Comparison of ENCODE assay signal across 19 cellular contexts in genomic region chr9:129601082-129601674, GRCh38. TPM values are rescaled to one million over a fixed set of nuclear protein-coding genes. Genes with fewer than 3 reads are reported as not detected.
"Had no signal": no experiment of that assay in that cellular context is flagged by ENCODE, and none has a peak within 500 bp of the region (broad histone marks: within the 10 kb centered on the region; RNA-seq: fewer than 3 reads in every experiment).

No MANE protein-coding gene starts in this region.

- H3K27ac ChIP-seq: gastrocnemius medialis, heart left ventricle, parathyroid adenoma had no signal

- H3K36me3 Mint-ChIP-seq: activated CD4-positive, alpha-beta memory T cell treated with anti-CD3 and anti-CD28 coated beads for 36 hours had no signal

- H3K4me3 Mint-ChIP-seq: activated CD4-positive, alpha-beta memory T cell treated with anti-CD3 and anti-CD28 coated beads for 36 hours; activated naive CD4-positive, alpha-beta T cell treated with anti-CD3 and anti-CD28 coated beads for 36 hours; activated T-cell treated with anti-CD3 and anti-CD28 coated beads, Interleukin-2, amount 50 U/mL, for 24 hours; naive thymus-derived CD4-positive, alpha-beta T cell had no signal

- H3K9me3 ChIP-seq: gastrocnemius medialis, heart left ventricle, spleen had no signal

- H3K36me3 ChIP-seq: gastrocnemius medialis, heart left ventricle, spleen had no signal

- ATAC-seq: esophagus mucosa; gastrocnemius medialis; heart left ventricle; left ventricle myocardium superior; naive thymus-derived CD4-positive, alpha-beta T cell had no signal

- H3K4me1 ChIP-seq: parathyroid adenoma had no signal

- H3K27ac Mint-ChIP-seq: activated CD4-positive, alpha-beta memory T cell treated with anti-CD3 and anti-CD28 coated beads for 36 hours; activated naive CD4-positive, alpha-beta T cell treated with anti-CD3 and anti-CD28 coated beads for 36 hours; activated T-cell treated with anti-CD3 and anti-CD28 coated beads, Interleukin-2, amount 50 U/mL, for 24 hours; naive thymus-derived CD4-positive, alpha-beta T cell had no signal

- H3K9ac ChIP-seq: parathyroid adenoma had no signal

- DNase-seq: activated CD4-positive, alpha-beta memory T cell treated with anti-CD3 and anti-CD28 coated beads for 36 hours; activated naive CD4-positive, alpha-beta T cell treated with anti-CD3 and anti-CD28 coated beads for 36 hours; activated T-cell treated with anti-CD3 and anti-CD28 coated beads, Interleukin-2, amount 50 U/mL, for 24 hours; aorta; effector CD8-positive, alpha-beta T cell; gastrocnemius medialis; heart left ventricle; kidney glomerular epithelial cell; left ventricle myocardium superior; naive thymus-derived CD4-positive, alpha-beta T cell; spleen; stimulated activated naive CD4-positive, alpha-beta T cell; T1000 had no signal

- FAIRE-seq: bronchial epithelial cell had no signal

- H3K79me2 ChIP-seq: parathyroid adenoma had no signal

- H3K9me3 Mint-ChIP-seq: activated CD4-positive, alpha-beta memory T cell treated with anti-CD3 and anti-CD28 coated beads for 36 hours; activated naive CD4-positive, alpha-beta T cell treated with anti-CD3 and anti-CD28 coated beads for 36 hours; activated T-cell treated with anti-CD3 and anti-CD28 coated beads, Interleukin-2, amount 50 U/mL, for 24 hours; naive thymus-derived CD4-positive, alpha-beta T cell had no signal

- H3K4me3 ChIP-seq: gastrocnemius medialis, heart left ventricle, spleen had no signal

- H2AFZ ChIP-seq: parathyroid adenoma had no signal

RNA-seq across cellular contexts. Expression of gene C9orf50, which starts 19.7 kb away (rescaled TPM):
- total RNA-seq: activated CD4-positive, alpha-beta memory T cell treated with anti-CD3 and anti-CD28 coated beads for 36 hours; activated naive CD4-positive, alpha-beta T cell treated with anti-CD3 and anti-CD28 coated beads for 36 hours; bronchial epithelial cell; cerebellum; esophagus mucosa; gastrocnemius medialis; heart left ventricle; left ventricle myocardium superior; naive thymus-derived CD4-positive, alpha-beta T cell; T-helper 1 cell treated with Interleukin-12 subunit alpha and Interleukin-12 subunit beta and Interleukin-4 antibody, amounts not matched to agents 30 ng/mL and 1 ng/mL, for 36 hours; urinary bladder had no signal
- polyA plus RNA-seq: heart left ventricle; naive thymus-derived CD4-positive, alpha-beta T cell had no signal
